In genomic region chr16:72050769-72051464, GRCh38 we compare ENCODE assay signal across 19 cellular contexts. TPM values are rescaled to one million over a fixed set of nuclear protein-coding genes. Genes with fewer than 3 reads are reported as not detected.
DNase-seq lines count a peak whose midpoint lies in the region; ATAC-seq, FAIRE-seq and TF ChIP-seq lines count a peak whose summit lies in the region.
"Had no signal": no experiment of that assay in that cellular context is flagged by ENCODE, and none has a peak within 500 bp of the region (broad histone marks: within the 10 kb centered on the region; RNA-seq: fewer than 3 reads in every experiment).

No MANE protein-coding gene starts in this region.

- peaks cover 5 to 15% of the 10 kb centered on the region in 2 donors for H3K36me3 Mint-ChIP-seq in activated naive CD4-positive, alpha-beta T cell treated with anti-CD3 and anti-CD28 coated beads, Interleukin-2, amount 50 U/mL, for 72 hours

- in situ Hi-C loops in HepG2 (cut with HindIII; ENCODE audit: extremely low pct_ligation_motif_present, low pct_unique_long_range_greater_than_20kb): no loop called here
- in situ Hi-C loops in KBM-7 (cut with MboI; ENCODE audit: low pct_unique_long_range_greater_than_20kb, low sequenced_read_pairs): no loop called here

- no peak overlapping the region for H3K4me2 ChIP-seq in HepG2 (ENCODE audit: low read depth, low read length)

- H3K27me3 ChIP-seq in left ventricle myocardium inferior (ENCODE audit: low read depth) (no peaks in the 10 kb centered on the region), HepG2 (ENCODE audit: control insufficient read depth in 1 of 2, insufficient read depth in 2 of 2, low read length in 2 of 2) (no peaks in the 10 kb centered on the region)
- H3K27me3 ChIP-seq: tibial artery had no signal

- no peak for TF ChIP-seq POLR2A in HepG2 (IDR thresholded peaks at IDR 0.05; ENCODE audit: insufficient read depth in 1 of 2, low read depth in 2 of 2, low read length in 2 of 2)

- H3K27ac Mint-ChIP-seq in activated naive CD4-positive, alpha-beta T cell treated with anti-CD3 and anti-CD28 coated beads, Interleukin-2, amount 50 U/mL, for 72 hours: no peak overlapping the region
- H3K27ac Mint-ChIP-seq: memory B cell; nephron; T-helper 2 cell treated with Interferon-gamma antibody and Interleukin-4, amounts not matched to agents 5 μg/mL and 100 μg/mL, for 36 hours had no signal

- peaks cover 3% of the 10 kb centered on the region for H3K79me2 ChIP-seq in HepG2 (ENCODE audit: insufficient read depth, low read length)

- H3K4me1 ChIP-seq in left ventricle myocardium inferior (no peaks in the 10 kb centered on the region), HepG2 (ENCODE audit: insufficient read depth, low read length) (peaks cover 61% of the 10 kb centered on the region)
- H3K4me1 ChIP-seq: tibial artery had no signal

- H3K36me3 ChIP-seq in left ventricle myocardium inferior (no peaks in the 10 kb centered on the region), HepG2 (replicated peaks in 1 of 2; ENCODE audit: control insufficient read depth in 1 of 2, insufficient read depth in 2 of 2, low read length in 2 of 2) (peaks cover 0 to under 1% of the 10 kb centered on the region in 2 experiments; a peak in 1 of 5 replicates)
- H3K36me3 ChIP-seq: tibial artery had no signal

- no peaks in the 10 kb centered on the region for H4K20me1 ChIP-seq in HepG2 (ENCODE audit: insufficient read depth, low read length)

- intact Hi-C loops in left cardiac atrium (cut with DNase I): no loop called here
- intact Hi-C loops in left ventricle myocardium inferior (cut with micrococcal nuclease): no loop called here
- intact Hi-C loops in HepG2 (cut with micrococcal nuclease; ENCODE audit: unreplicated experiment): no loop called here

- no peak overlapping the region for H3K4me3 ChIP-seq in left ventricle myocardium inferior
- no peak overlapping the region for H3K4me3 ChIP-seq in HepG2 (replicated peaks in 1 of 3; ENCODE audit: insufficient read depth in 1 of 3, low read depth in 2 of 3, low read length in 3 of 3)
- H3K4me3 ChIP-seq: tibial artery had no signal

- FAIRE-seq in HepG2 (lab: Jason Lieb, UNC): no peak
- FAIRE-seq: A204.1, GM12892 had no signal

- no peak for DNase-seq in left cardiac atrium
- DNase-seq in left ventricle myocardium inferior: no peak
- DNase-seq in astrocyte of the hippocampus (ENCODE audit: low read depth, low spot score): peak; percentile 8
- no peak for DNase-seq in HepG2 (ENCODE audit: low spot score)
- DNase-seq in activated naive CD4-positive, alpha-beta T cell treated with anti-CD3 and anti-CD28 coated beads, Interleukin-2, amount 50 U/mL, for 72 hours (ENCODE audit: low spot score in 2 of 2): no peak
- DNase-seq in KBM-7: no peak
- no peak for DNase-seq in activated CD4-positive, alpha-beta T cell treated with anti-CD3 and anti-CD28 coated beads, Interleukin-2, amount 50 U/mL, for 1 hour
- DNase-seq: activated CD4-positive, alpha-beta T cell treated with anti-CD3 and anti-CD28 coated beads for 1 hour; activated CD8-positive, alpha-beta memory T cell treated with anti-CD3 and anti-CD28 coated beads, Interleukin-2, amount 50 U/mL, for 4 hours; activated naive CD4-positive, alpha-beta T cell; stimulated activated CD4-positive, alpha-beta T cell treated with anti-CD3 and anti-CD28 coated beads, Interleukin-4, amount 100 ng/mL, for 4 hours; tibial artery had no signal

- ATAC-seq in left cardiac atrium (peak; percentile 54 to 74), HepG2 (no peak), HG02759 (IDR thresholded peaks at IDR 0.05; ENCODE audit: unreplicated experiment) (no peak)
- ATAC-seq in activated naive CD4-positive, alpha-beta T cell treated with anti-CD3 and anti-CD28 coated beads, Interleukin-2, amount 50 U/mL, for 72 hours: no peak

- 82% methylated on average over 4 of the region's 4 CpGs for WGBS in HepG2 (ENCODE audit: low lambda C conversion rate)

- H3K9me3 ChIP-seq in left ventricle myocardium inferior (replicated peaks) (peaks cover 13% of the 10 kb centered on the region), HepG2 (ENCODE audit: low read length) (peaks cover 7% of the 10 kb centered on the region; the same call in 1 of the 2 replicates)

- POLR2A ChIA-PET in HepG2 (lab: Yijun Ruan, JAX): interaction anchor here (1.1 to 1.5 kb wide), 4 partner anchors 11 to 42 kb away, joined by 4 to 7 read pairs (median 5); partner anchors contain the start of genes DHX38, HPR and TXNL4B

- TF ChIP-seq RAD21 in HepG2 (CRISPR knock-in tag; IDR thresholded peaks at IDR 0.05): no peak

- no peak overlapping the region for H3K9ac ChIP-seq in HepG2 (ENCODE audit: insufficient read depth, low read depth, low read length)

- H3K9me3 Mint-ChIP-seq in activated naive CD4-positive, alpha-beta T cell treated with anti-CD3 and anti-CD28 coated beads, Interleukin-2, amount 50 U/mL, for 72 hours: peaks cover 4 to 5% of the 10 kb centered on the region in 2 donors

- H2AFZ ChIP-seq in HepG2 (ENCODE audit: low read length): no peak overlapping the region

- CTCF ChIA-PET in HepG2 (lab: Yijun Ruan, JAX; ENCODE audit: low intra/inter-chr PET ratio, low total read pairs): no interaction called here

- H3K27ac ChIP-seq in left ventricle myocardium inferior (replicated peaks) (no peak overlapping the region), HepG2 (ENCODE audit: extremely low read length, insufficient read depth, low read length) (no peak overlapping the region)
- H3K27ac ChIP-seq: tibial artery had no signal

- no TSS peak for BruUV-seq in HepG2 (replicated peaks; lab: Mats Ljungman, UMichigan)

- no peak for TF ChIP-seq EP300 in HepG2 (IDR thresholded peaks at IDR 0.05; ENCODE audit: low read depth in 2 of 2, low read length in 2 of 2)
- no peak for TF ChIP-seq EP300 in HepG2 (CRISPR knock-in tag; IDR thresholded peaks at IDR 0.05; ENCODE audit: borderline replicate concordance)

- TF ChIP-seq CTCF in left ventricle myocardium inferior (IDR thresholded peaks at IDR 0.05; ENCODE audit: borderline replicate concordance) (no peak), HepG2 (CRISPR knock-in tag; IDR thresholded peaks at IDR 0.05) (no peak)

RNA-seq across cellular contexts. Expression of gene HP, which starts 3.4 kb away (rescaled TPM):
- total RNA-seq in left cardiac atrium: 100 to 1,000 TPM; 192 to 348 TPM
- total RNA-seq in left ventricle myocardium inferior: 1.6 TPM
- 204 and 387 TPM in 2 replicates for total RNA-seq in HepG2 (2016; rRNA removed; fragmentation: Illumina TruSeq; extraction: Trizol)
- total RNA-seq in HepG2 (2016; cell fraction: cytosol; rRNA removed; fragmentation: Illumina TruSeq; extraction: Trizol; ENCODE audit: low read depth): 101 and 104 TPM in 2 replicates
- 212 and 406 TPM in 2 replicates for total RNA-seq in HepG2 (2016; cell fraction: insoluble cytoplasmic fraction; rRNA removed; fragmentation: Illumina TruSeq; extraction: Trizol)
- 87.2 and 95.2 TPM in 2 replicates for total RNA-seq in HepG2 (2016; cell fraction: membrane; rRNA removed; fragmentation: Illumina TruSeq; extraction: Trizol)
- 285 and 296 TPM in 2 replicates for total RNA-seq in HepG2 (2016; cell fraction: nucleus; rRNA removed; fragmentation: Illumina TruSeq; extraction: Trizol)
- polyA plus RNA-seq in HepG2 (2011; rRNA removed): 524 and 697 TPM in 2 replicates
- polyA plus RNA-seq in HepG2 (2011; cell fraction: cytosol; rRNA removed): 453 and 910 TPM in 2 replicates
- polyA plus RNA-seq in HepG2 (2011; cell fraction: nucleus; rRNA removed): 156 and 249 TPM in 2 replicates
- polyA plus RNA-seq in HepG2 (2012): 146 and 552 TPM in 2 replicates
- polyA plus RNA-seq in HepG2 (2016; cell fraction: cytosol; fragmentation: Illumina TruSeq; extraction: Trizol; ENCODE audit: low read depth): 90.8 and 96.3 TPM in 2 replicates
- polyA plus RNA-seq in HepG2 (2016; cell fraction: insoluble cytoplasmic fraction; fragmentation: Illumina TruSeq; extraction: Trizol; ENCODE audit: low read depth): 197 and 222 TPM in 2 replicates
- polyA plus RNA-seq in HepG2 (2016; cell fraction: membrane; fragmentation: Illumina TruSeq; extraction: Trizol; ENCODE audit: low read depth): 71.5 and 78.8 TPM in 2 replicates
- polyA plus RNA-seq in HepG2 (2016; cell fraction: nucleus; fragmentation: Illumina TruSeq; extraction: Trizol; ENCODE audit: insufficient read depth, low read depth): 495 and 512 TPM in 2 replicates
- 0.77 and 754 TPM in 2 replicates for polyA minus RNA-seq in HepG2 (2011; rRNA and poly(A)+ RNA removed; ENCODE audit: low replicate concordance)
- 250 and 368 TPM in 2 replicates for polyA minus RNA-seq in HepG2 (2011; cell fraction: cytosol; rRNA and poly(A)+ RNA removed)
- polyA minus RNA-seq in HepG2 (2011; cell fraction: nucleus; rRNA and poly(A)+ RNA removed): 79.4 and 147 TPM in 2 replicates
- not detected for total RNA-seq in activated naive CD4-positive, alpha-beta T cell treated with anti-CD3 and anti-CD28 coated beads, Interleukin-2, amount 50 U/mL, for 72 hours

RNA-seq across cellular contexts. Expression of gene HPR, which starts 12.1 kb away (rescaled TPM):
- total RNA-seq in left cardiac atrium (10 to 100 TPM in 1 of 2 donors, 1 to 10 TPM in 1; 9.2 to 18.1 TPM), left ventricle myocardium inferior (67.8 TPM), HepG2 (2016; rRNA removed; fragmentation: Illumina TruSeq; extraction: Trizol) (29.5 and 50.5 TPM in 2 replicates)
- total RNA-seq in HepG2 (2016; cell fraction: cytosol; rRNA removed; fragmentation: Illumina TruSeq; extraction: Trizol; ENCODE audit: low read depth): 12.5 and 12.9 TPM in 2 replicates
- 30.8 and 52.5 TPM in 2 replicates for total RNA-seq in HepG2 (2016; cell fraction: insoluble cytoplasmic fraction; rRNA removed; fragmentation: Illumina TruSeq; extraction: Trizol)
- 17.8 and 19.1 TPM in 2 replicates for total RNA-seq in HepG2 (2016; cell fraction: membrane; rRNA removed; fragmentation: Illumina TruSeq; extraction: Trizol)
- total RNA-seq in HepG2 (2016; cell fraction: nucleus; rRNA removed; fragmentation: Illumina TruSeq; extraction: Trizol): 41.5 and 48.6 TPM in 2 replicates
- polyA plus RNA-seq in HepG2 (2011; rRNA removed): 107 and 123 TPM in 2 replicates
- 94.0 and 130 TPM in 2 replicates for polyA plus RNA-seq in HepG2 (2011; cell fraction: cytosol; rRNA removed)
- 62.2 and 82.7 TPM in 2 replicates for polyA plus RNA-seq in HepG2 (2011; cell fraction: nucleus; rRNA removed)
- 33.5 and 49.7 TPM in 2 replicates for polyA plus RNA-seq in HepG2 (2012)
- 10.7 and 12.1 TPM in 2 replicates for polyA plus RNA-seq in HepG2 (2016; cell fraction: cytosol; fragmentation: Illumina TruSeq; extraction: Trizol; ENCODE audit: low read depth)
- polyA plus RNA-seq in HepG2 (2016; cell fraction: insoluble cytoplasmic fraction; fragmentation: Illumina TruSeq; extraction: Trizol; ENCODE audit: low read depth): 25.0 and 25.5 TPM in 2 replicates
- 10.2 and 13.0 TPM in 2 replicates for polyA plus RNA-seq in HepG2 (2016; cell fraction: membrane; fragmentation: Illumina TruSeq; extraction: Trizol; ENCODE audit: low read depth)
- 77.3 and 85.6 TPM in 2 replicates for polyA plus RNA-seq in HepG2 (2016; cell fraction: nucleus; fragmentation: Illumina TruSeq; extraction: Trizol; ENCODE audit: insufficient read depth, low read depth)
- 45.3 TPM in 1 of 2 replicates, not detected in the other for polyA minus RNA-seq in HepG2 (2011; rRNA and poly(A)+ RNA removed; ENCODE audit: low replicate concordance)
- 27.7 and 38.2 TPM in 2 replicates for polyA minus RNA-seq in HepG2 (2011; cell fraction: cytosol; rRNA and poly(A)+ RNA removed)
- 22.4 and 28.3 TPM in 2 replicates for polyA minus RNA-seq in HepG2 (2011; cell fraction: nucleus; rRNA and poly(A)+ RNA removed)
- not detected for total RNA-seq in activated naive CD4-positive, alpha-beta T cell treated with anti-CD3 and anti-CD28 coated beads, Interleukin-2, amount 50 U/mL, for 72 hours
- total RNA-seq: H4 had no signal

RNA-seq across cellular contexts. Expression of gene DHODH, which starts 42.4 kb away (rescaled TPM):
- 10 to 100 TPM; 34.5 to 44.3 TPM for total RNA-seq in left cardiac atrium
- 8.1 TPM for total RNA-seq in left ventricle myocardium inferior
- 12.7 and 16.4 TPM in 2 replicates for total RNA-seq in HepG2 (2016; rRNA removed; fragmentation: Illumina TruSeq; extraction: Trizol)
- total RNA-seq in HepG2 (2016; cell fraction: cytosol; rRNA removed; fragmentation: Illumina TruSeq; extraction: Trizol; ENCODE audit: low read depth): 2.8 and 3.5 TPM in 2 replicates
- total RNA-seq in HepG2 (2016; cell fraction: insoluble cytoplasmic fraction; rRNA removed; fragmentation: Illumina TruSeq; extraction: Trizol): 7.2 and 17.7 TPM in 2 replicates
- 6.4 and 6.5 TPM in 2 replicates for total RNA-seq in HepG2 (2016; cell fraction: membrane; rRNA removed; fragmentation: Illumina TruSeq; extraction: Trizol)
- total RNA-seq in HepG2 (2016; cell fraction: nucleus; rRNA removed; fragmentation: Illumina TruSeq; extraction: Trizol): 15.5 and 21.3 TPM in 2 replicates
- 9.7 and 10.7 TPM in 2 replicates for polyA plus RNA-seq in HepG2 (2011; rRNA removed)
- 9.2 and 11.3 TPM in 2 replicates for polyA plus RNA-seq in HepG2 (2011; cell fraction: cytosol; rRNA removed)
- 9.2 and 9.3 TPM in 2 replicates for polyA plus RNA-seq in HepG2 (2011; cell fraction: nucleus; rRNA removed)
- polyA plus RNA-seq in HepG2 (2012): 8.3 and 11.2 TPM in 2 replicates
- polyA plus RNA-seq in HepG2 (2016; cell fraction: cytosol; fragmentation: Illumina TruSeq; extraction: Trizol; ENCODE audit: low read depth): 3.0 and 3.1 TPM in 2 replicates
- 8.7 and 9.3 TPM in 2 replicates for polyA plus RNA-seq in HepG2 (2016; cell fraction: insoluble cytoplasmic fraction; fragmentation: Illumina TruSeq; extraction: Trizol; ENCODE audit: low read depth)
- 3.3 and 4.6 TPM in 2 replicates for polyA plus RNA-seq in HepG2 (2016; cell fraction: membrane; fragmentation: Illumina TruSeq; extraction: Trizol; ENCODE audit: low read depth)
- 19.3 and 27.3 TPM in 2 replicates for polyA plus RNA-seq in HepG2 (2016; cell fraction: nucleus; fragmentation: Illumina TruSeq; extraction: Trizol; ENCODE audit: insufficient read depth, low read depth)
- polyA minus RNA-seq in HepG2 (2011; rRNA and poly(A)+ RNA removed; ENCODE audit: low replicate concordance): 7.9 and 10.5 TPM in 2 replicates
- polyA minus RNA-seq in HepG2 (2011; cell fraction: cytosol; rRNA and poly(A)+ RNA removed): 4.6 and 5.8 TPM in 2 replicates
- 8.2 and 11.4 TPM in 2 replicates for polyA minus RNA-seq in HepG2 (2011; cell fraction: nucleus; rRNA and poly(A)+ RNA removed)
- total RNA-seq in activated naive CD4-positive, alpha-beta T cell treated with anti-CD3 and anti-CD28 coated beads, Interleukin-2, amount 50 U/mL, for 72 hours: 10 to 100 TPM; 16.8 to 18.7 TPM

RNA-seq across cellular contexts. Expression of gene TXNL4B, which starts 42.5 kb away (rescaled TPM):
- total RNA-seq in left cardiac atrium (1 to 10 TPM; 6.5 to 7.8 TPM), left ventricle myocardium inferior (6.7 TPM), HepG2 (2016; rRNA removed; fragmentation: Illumina TruSeq; extraction: Trizol) (18.3 and 24.4 TPM in 2 replicates)
- total RNA-seq in HepG2 (2016; cell fraction: cytosol; rRNA removed; fragmentation: Illumina TruSeq; extraction: Trizol; ENCODE audit: low read depth): 9.5 and 11.8 TPM in 2 replicates
- 18.8 and 30.9 TPM in 2 replicates for total RNA-seq in HepG2 (2016; cell fraction: insoluble cytoplasmic fraction; rRNA removed; fragmentation: Illumina TruSeq; extraction: Trizol)
- 8.7 and 9.5 TPM in 2 replicates for total RNA-seq in HepG2 (2016; cell fraction: membrane; rRNA removed; fragmentation: Illumina TruSeq; extraction: Trizol)
- total RNA-seq in HepG2 (2016; cell fraction: nucleus; rRNA removed; fragmentation: Illumina TruSeq; extraction: Trizol): 9.0 and 14.7 TPM in 2 replicates
- polyA plus RNA-seq in HepG2 (2011; rRNA removed): 14.5 and 17.4 TPM in 2 replicates
- polyA plus RNA-seq in HepG2 (2011; cell fraction: cytosol; rRNA removed): 11.2 and 14.4 TPM in 2 replicates
- 7.1 and 10.1 TPM in 2 replicates for polyA plus RNA-seq in HepG2 (2011; cell fraction: nucleus; rRNA removed)
- polyA plus RNA-seq in HepG2 (2012): 11.4 and 16.0 TPM in 2 replicates
- polyA plus RNA-seq in HepG2 (2016; cell fraction: cytosol; fragmentation: Illumina TruSeq; extraction: Trizol; ENCODE audit: low read depth): 3.8 and 4.9 TPM in 2 replicates
- 23.9 and 29.5 TPM in 2 replicates for polyA plus RNA-seq in HepG2 (2016; cell fraction: insoluble cytoplasmic fraction; fragmentation: Illumina TruSeq; extraction: Trizol; ENCODE audit: low read depth)
- 7.5 TPM in 2 replicates for polyA plus RNA-seq in HepG2 (2016; cell fraction: membrane; fragmentation: Illumina TruSeq; extraction: Trizol; ENCODE audit: low read depth)
- polyA plus RNA-seq in HepG2 (2016; cell fraction: nucleus; fragmentation: Illumina TruSeq; extraction: Trizol; ENCODE audit: insufficient read depth, low read depth): 18.3 and 20.5 TPM in 2 replicates
- polyA minus RNA-seq in HepG2 (2011; rRNA and poly(A)+ RNA removed; ENCODE audit: low replicate concordance): 4.6 and 8.0 TPM in 2 replicates
- polyA minus RNA-seq in HepG2 (2011; cell fraction: cytosol; rRNA and poly(A)+ RNA removed): 5.5 and 5.8 TPM in 2 replicates
- 8.6 and 11.6 TPM in 2 replicates for polyA minus RNA-seq in HepG2 (2011; cell fraction: nucleus; rRNA and poly(A)+ RNA removed)
- 10 to 100 TPM; 18.0 to 25.5 TPM for total RNA-seq in activated naive CD4-positive, alpha-beta T cell treated with anti-CD3 and anti-CD28 coated beads, Interleukin-2, amount 50 U/mL, for 72 hours

RNA-seq across cellular contexts. Expression of gene DHX38, which starts 42.7 kb away (rescaled TPM):
- total RNA-seq in left cardiac atrium: 10 to 100 TPM; 33.5 to 45.3 TPM
- 38.7 TPM for total RNA-seq in left ventricle myocardium inferior
- total RNA-seq in HepG2 (2016; rRNA removed; fragmentation: Illumina TruSeq; extraction: Trizol): 58.9 and 85.9 TPM in 2 replicates
- 14.5 and 15.5 TPM in 2 replicates for total RNA-seq in HepG2 (2016; cell fraction: cytosol; rRNA removed; fragmentation: Illumina TruSeq; extraction: Trizol; ENCODE audit: low read depth)
- 48.6 and 86.7 TPM in 2 replicates for total RNA-seq in HepG2 (2016; cell fraction: insoluble cytoplasmic fraction; rRNA removed; fragmentation: Illumina TruSeq; extraction: Trizol)
- total RNA-seq in HepG2 (2016; cell fraction: membrane; rRNA removed; fragmentation: Illumina TruSeq; extraction: Trizol): 21.7 and 23.0 TPM in 2 replicates
- total RNA-seq in HepG2 (2016; cell fraction: nucleus; rRNA removed; fragmentation: Illumina TruSeq; extraction: Trizol): 82.9 and 85.2 TPM in 2 replicates
- 54.4 and 57.8 TPM in 2 replicates for polyA plus RNA-seq in HepG2 (2011; rRNA removed)
- polyA plus RNA-seq in HepG2 (2011; cell fraction: cytosol; rRNA removed): 33.6 and 46.3 TPM in 2 replicates
- polyA plus RNA-seq in HepG2 (2011; cell fraction: nucleus; rRNA removed): 245 and 273 TPM in 2 replicates
- polyA plus RNA-seq in HepG2 (2012): 54.2 and 64.4 TPM in 2 replicates
- 4.0 and 4.3 TPM in 2 replicates for polyA plus RNA-seq in HepG2 (2016; cell fraction: cytosol; fragmentation: Illumina TruSeq; extraction: Trizol; ENCODE audit: low read depth)
- polyA plus RNA-seq in HepG2 (2016; cell fraction: insoluble cytoplasmic fraction; fragmentation: Illumina TruSeq; extraction: Trizol; ENCODE audit: low read depth): 40.9 and 48.3 TPM in 2 replicates
- polyA plus RNA-seq in HepG2 (2016; cell fraction: membrane; fragmentation: Illumina TruSeq; extraction: Trizol; ENCODE audit: low read depth): 7.3 and 10.2 TPM in 2 replicates
- polyA plus RNA-seq in HepG2 (2016; cell fraction: nucleus; fragmentation: Illumina TruSeq; extraction: Trizol; ENCODE audit: insufficient read depth, low read depth): 193 and 204 TPM in 2 replicates
- polyA minus RNA-seq in HepG2 (2011; rRNA and poly(A)+ RNA removed; ENCODE audit: low replicate concordance): 86.4 and 115 TPM in 2 replicates
- polyA minus RNA-seq in HepG2 (2011; cell fraction: cytosol; rRNA and poly(A)+ RNA removed): 47.6 and 64.3 TPM in 2 replicates
- 89.3 and 93.6 TPM in 2 replicates for polyA minus RNA-seq in HepG2 (2011; cell fraction: nucleus; rRNA and poly(A)+ RNA removed)
- 100 to 1,000 TPM in 1 of 2 donors, 10 to 100 TPM in 1; 81.2 to 119 TPM for total RNA-seq in activated naive CD4-positive, alpha-beta T cell treated with anti-CD3 and anti-CD28 coated beads, Interleukin-2, amount 50 U/mL, for 72 hours

Comparison
In these comparisons a context has a peak if more than half of its experiments do, and no peak if none do; other contexts are left out.
1. RNA of gene HP, which starts 3.4 kb away (total RNA-seq): 87.2 to 406 TPM in HepG2 and 192 to 348 TPM in left cardiac atrium; 1.6 TPM in left ventricle myocardium inferior (single experiment) and not detected in activated naive CD4-positive, alpha-beta T cell treated with anti-CD3 and anti-CD28 coated beads, Interleukin-2, amount 50 U/mL, for 72 hours; every median in the first group is over 10 times any median in the second.
2. ATAC-seq: peak in left cardiac atrium (2 of 2); none in HepG2 (single experiment), HG02759 (single experiment) and activated naive CD4-positive, alpha-beta T cell treated with anti-CD3 and anti-CD28 coated beads, Interleukin-2, amount 50 U/mL, for 72 hours (0 of 2).
3. RNA of gene HPR, which starts 12.1 kb away (total RNA-seq): 67.8 TPM in left ventricle myocardium inferior (single experiment), 12.5 to 52.5 TPM in HepG2 and 9.2 to 18.1 TPM in left cardiac atrium; not detected in activated naive CD4-positive, alpha-beta T cell treated with anti-CD3 and anti-CD28 coated beads, Interleukin-2, amount 50 U/mL, for 72 hours; every median in the first group is over 10 times any median in the second.